1 cellular context compared by ENCODE assay signal in the genomic region with DNA sequence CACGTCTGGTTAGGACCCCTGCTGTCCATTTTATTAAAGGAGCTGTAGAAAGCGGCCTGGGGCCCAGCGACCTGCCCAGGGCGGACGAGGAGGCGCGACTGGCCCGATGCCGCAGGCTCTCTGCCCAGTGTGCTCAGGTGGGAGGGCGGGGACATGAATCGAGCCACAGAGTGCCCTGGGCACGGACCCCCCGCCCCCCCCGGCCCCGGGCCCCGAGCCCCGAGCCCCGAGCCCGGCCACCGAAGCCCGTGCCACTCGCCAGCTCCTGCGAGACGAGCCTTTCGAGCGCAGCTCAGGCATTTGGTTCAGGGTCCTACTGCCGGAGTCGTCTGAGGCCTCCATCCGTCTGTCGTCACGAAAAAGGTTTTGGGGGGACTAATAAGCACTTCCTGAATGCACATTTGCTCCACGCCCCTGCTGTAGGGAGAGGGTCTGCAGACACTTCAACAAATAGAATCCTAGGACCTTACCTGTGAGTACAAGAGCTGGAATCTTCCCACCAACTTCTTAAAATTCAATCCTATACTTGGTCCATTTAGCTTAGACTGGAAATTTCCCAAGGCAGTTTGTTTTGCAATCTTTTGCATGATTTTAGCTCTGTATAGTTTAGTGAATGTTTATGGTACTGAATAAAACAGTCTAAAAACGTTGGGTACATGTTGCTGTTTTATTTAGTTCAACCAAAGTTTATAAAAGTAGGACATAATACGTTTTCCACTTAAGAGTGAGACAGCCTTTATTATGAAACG.
TF ChIP-seq lines count a peak whose summit lies in the region.

No MANE protein-coding gene starts in this region.

TF ChIP-seq in A549, 52 proteins besides CTCF, POLR2A, EP300 and RAD21 (continued from another document):
- TF ChIP-seq NFE2L2 (conservative IDR thresholded peaks at IDR 0.05; ENCODE audit: low read length): no peak
- TF ChIP-seq SREBF2 (IDR thresholded peaks at IDR 0.05): no peak
- TF ChIP-seq TFCP2L1 (CRISPR knock-in tag; IDR thresholded peaks at IDR 0.05): peak; percentile 49; the same call in 1 of the 2 replicates
- no peak for TF ChIP-seq HDAC2 (IDR thresholded peaks at IDR 0.05)
- TF ChIP-seq, protein P1, sequence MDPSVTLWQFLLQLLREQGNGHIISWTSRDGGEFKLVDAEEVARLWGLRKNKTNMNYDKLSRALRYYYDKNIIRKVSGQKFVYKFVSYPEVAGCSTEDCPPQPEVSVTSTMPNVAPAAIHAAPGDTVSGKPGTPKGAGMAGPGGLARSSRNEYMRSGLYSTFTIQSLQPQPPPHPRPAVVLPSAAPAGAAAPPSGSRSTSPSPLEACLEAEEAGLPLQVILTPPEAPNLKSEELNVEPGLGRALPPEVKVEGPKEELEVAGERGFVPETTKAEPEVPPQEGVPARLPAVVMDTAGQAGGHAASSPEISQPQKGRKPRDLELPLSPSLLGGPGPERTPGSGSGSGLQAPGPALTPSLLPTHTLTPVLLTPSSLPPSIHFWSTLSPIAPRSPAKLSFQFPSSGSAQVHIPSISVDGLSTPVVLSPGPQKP (IDR thresholded peaks at IDR 0.05; ENCODE audit: low read depth, low read length): no peak
- no peak for TF ChIP-seq FOSL2 (IDR thresholded peaks at IDR 0.05)
- TF ChIP-seq FOSL2 (CRISPR knock-in tag; IDR thresholded peaks at IDR 0.05): no peak
- TF ChIP-seq TP53 (CRISPR knock-in tag; IDR thresholded peaks at IDR 0.05): peak; percentile 49; the same call in 1 of the 2 replicates
- TF ChIP-seq CHD4 (IDR thresholded peaks at IDR 0.05; ENCODE audit: borderline replicate concordance): no peak
- no peak for TF ChIP-seq CBX8 (IDR thresholded peaks at IDR 0.05)
- TF ChIP-seq JUN (IDR thresholded peaks at IDR 0.05): peak; percentile 14 to 24; a peak in 2 of 5 replicates
- TF ChIP-seq, protein P2, sequence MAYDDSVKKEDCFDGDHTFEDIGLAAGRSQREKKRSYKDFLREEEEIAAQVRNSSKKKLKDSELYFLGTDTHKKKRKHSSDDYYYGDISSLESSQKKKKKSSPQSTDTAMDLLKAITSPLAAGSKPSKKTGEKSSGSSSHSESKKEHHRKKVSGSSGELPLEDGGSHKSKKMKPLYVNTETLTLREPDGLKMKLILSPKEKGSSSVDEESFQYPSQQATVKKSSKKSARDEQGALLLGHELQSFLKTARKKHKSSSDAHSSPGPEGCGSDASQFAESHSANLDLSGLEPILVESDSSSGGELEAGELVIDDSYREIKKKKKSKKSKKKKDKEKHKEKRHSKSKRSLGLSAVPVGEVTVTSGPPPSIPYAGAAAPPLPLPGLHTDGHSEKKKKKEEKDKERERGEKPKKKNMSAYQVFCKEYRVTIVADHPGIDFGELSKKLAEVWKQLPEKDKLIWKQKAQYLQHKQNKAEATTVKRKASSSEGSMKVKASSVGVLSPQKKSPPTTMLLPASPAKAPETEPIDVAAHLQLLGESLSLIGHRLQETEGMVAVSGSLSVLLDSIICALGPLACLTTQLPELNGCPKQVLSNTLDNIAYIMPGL (CRISPR knock-in tag; IDR thresholded peaks at IDR 0.05; ENCODE audit: borderline replicate concordance): no peak; the same call in 1 of the 2 replicates
- TF ChIP-seq RCOR1 (IDR thresholded peaks at IDR 0.05; ENCODE audit: low read depth, low read length): no peak
- no peak for TF ChIP-seq FOSB (CRISPR knock-in tag; IDR thresholded peaks at IDR 0.05)
- no peak for TF ChIP-seq EHMT2 (IDR thresholded peaks at IDR 0.05; ENCODE audit: low read depth)
- TF ChIP-seq RNF2 (IDR thresholded peaks at IDR 0.05; ENCODE audit: borderline replicate concordance, low read depth): no peak
- TF ChIP-seq KDM1A (IDR thresholded peaks at IDR 0.05; ENCODE audit: low read depth): no peak
- TF ChIP-seq ZSCAN20 (CRISPR knock-in tag; IDR thresholded peaks at IDR 0.05): no peak
- TF ChIP-seq, protein P3, sequence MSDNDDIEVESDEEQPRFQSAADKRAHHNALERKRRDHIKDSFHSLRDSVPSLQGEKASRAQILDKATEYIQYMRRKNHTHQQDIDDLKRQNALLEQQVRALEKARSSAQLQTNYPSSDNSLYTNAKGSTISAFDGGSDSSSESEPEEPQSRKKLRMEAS (IDR thresholded peaks at IDR 0.05): no peak
- TF ChIP-seq BHLHE40 (IDR thresholded peaks at IDR 0.05; ENCODE audit: low read depth, low read length): no peak
- no peak for TF ChIP-seq RFX5 (IDR thresholded peaks at IDR 0.05)
